In the genomic region with DNA sequence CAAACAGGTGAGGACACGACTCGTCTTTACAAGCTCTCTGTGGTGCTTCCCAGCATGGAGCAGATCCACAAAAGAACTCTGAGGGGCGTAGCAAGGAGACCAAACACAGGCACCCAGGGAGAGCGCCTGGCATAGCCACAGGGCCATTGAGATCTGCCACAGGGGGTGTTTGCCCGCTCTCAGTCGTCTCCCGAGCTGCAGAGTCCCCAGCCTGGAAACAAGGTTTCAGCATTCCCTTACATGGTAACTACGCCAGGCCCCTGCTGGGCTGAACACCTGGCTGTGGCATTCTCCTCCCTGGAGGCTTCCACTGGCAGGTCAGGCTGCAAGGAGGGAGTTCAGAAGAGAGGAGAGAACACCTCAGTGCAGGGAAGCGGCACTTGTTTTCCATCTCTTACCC, we compare ENCODE assay signal across 1 cellular context.
A peak's percentile ranks its signal among the peaks of the same experiment; 100 is the strongest.
TF ChIP-seq lines count a peak whose summit lies in the region.

No MANE protein-coding gene starts in this region.

TF ChIP-seq in H1, 55 proteins besides CTCF, POLR2A, EP300 and RAD21:
- TF ChIP-seq TAF7 (optimal IDR thresholded peaks at IDR 0.05; ENCODE audit: borderline replicate concordance, low read depth, low read length) = no peak
- TF ChIP-seq TEAD4 (IDR thresholded peaks at IDR 0.05; ENCODE audit: low read depth, low read length) = peak; percentile 41; the same call in 1 of the 2 replicates
- TF ChIP-seq SIX5 (IDR thresholded peaks at IDR 0.05; ENCODE audit: low read depth, low read length) = no peak
- TF ChIP-seq TCF12 (IDR thresholded peaks at IDR 0.05; ENCODE audit: low read depth, low read length) = peak; percentile 88
- peak; percentile 84 for TF ChIP-seq SRF (IDR thresholded peaks at IDR 0.05; ENCODE audit: low read depth, low read length)
- 0 out of 2 replicates have a peak, but pooled peaks have one; percentile 10 for TF ChIP-seq YY1 (IDR thresholded peaks at IDR 0.05; ENCODE audit: low read depth, low read length)
- peak; percentile 16; the same call in 1 of the 2 replicates for TF ChIP-seq EGR1 (IDR thresholded peaks at IDR 0.05; ENCODE audit: borderline replicate concordance, low read depth, low read length)
- TF ChIP-seq, protein P1, sequence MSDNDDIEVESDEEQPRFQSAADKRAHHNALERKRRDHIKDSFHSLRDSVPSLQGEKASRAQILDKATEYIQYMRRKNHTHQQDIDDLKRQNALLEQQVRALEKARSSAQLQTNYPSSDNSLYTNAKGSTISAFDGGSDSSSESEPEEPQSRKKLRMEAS (IDR thresholded peaks at IDR 0.05) = 0 out of 2 replicates have a peak, but pooled peaks have one; percentile 5
- TF ChIP-seq EZH2 (IDR thresholded peaks at IDR 0.05; ENCODE audit: low read depth, low read length, severe bottlenecking) = no peak
- TF ChIP-seq, protein P2, sequence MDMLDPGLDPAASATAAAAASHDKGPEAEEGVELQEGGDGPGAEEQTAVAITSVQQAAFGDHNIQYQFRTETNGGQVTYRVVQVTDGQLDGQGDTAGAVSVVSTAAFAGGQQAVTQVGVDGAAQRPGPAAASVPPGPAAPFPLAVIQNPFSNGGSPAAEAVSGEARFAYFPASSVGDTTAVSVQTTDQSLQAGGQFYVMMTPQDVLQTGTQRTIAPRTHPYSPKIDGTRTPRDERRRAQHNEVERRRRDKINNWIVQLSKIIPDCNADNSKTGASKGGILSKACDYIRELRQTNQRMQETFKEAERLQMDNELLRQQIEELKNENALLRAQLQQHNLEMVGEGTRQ (IDR thresholded peaks at IDR 0.05; ENCODE audit: low read length) = no peak
- no peak for TF ChIP-seq HDAC6 (IDR thresholded peaks at IDR 0.05; ENCODE audit: low read depth, low read length)
- peak; percentile 46 for TF ChIP-seq CTBP2 (IDR thresholded peaks at IDR 0.05; ENCODE audit: borderline replicate concordance, insufficient read depth, insufficient read length, low read length)
- peak; percentile 34 to 81; a peak in 1 of 4 replicates for TF ChIP-seq HDAC2 (IDR thresholded peaks at IDR 0.05; ENCODE audit: borderline replicate concordance in 1 of 2, low read depth in 2 of 2, low read length in 2 of 2)
